In genomic region chrX:54182194-54182863, GRCh38 we compare ENCODE assay signal across 8 cellular contexts. TPM values are rescaled to one million over a fixed set of nuclear protein-coding genes. Genes with fewer than 3 reads are reported as not detected.
DNase-seq lines count a peak whose midpoint lies in the region; ATAC-seq, FAIRE-seq and TF ChIP-seq lines count a peak whose summit lies in the region.

No MANE protein-coding gene starts in this region.

- H3K27ac ChIP-seq in neutrophil: peak overlapping the region; percentile 62
- peak overlapping the region; percentile 84 for H3K27ac ChIP-seq in temporal lobe (ENCODE audit: low read depth, low read length)

- H3K4me1 ChIP-seq in Caco-2 (peaks cover 6% of the 10 kb centered on the region; the same call in 1 of the 2 replicates), neutrophil (ENCODE audit: control insufficient read depth in 1 of 2, insufficient read depth in 1 of 2, low read depth in 1 of 2, low read length in 1 of 2) (peaks cover 0 to 2% of the 10 kb centered on the region in 2 experiments)

- H3K27me3 Mint-ChIP-seq in Caco-2 (ENCODE audit: insufficient read depth, unreplicated experiment): no peaks in the 10 kb centered on the region

- H3K4me3 ChIP-seq in Caco-2 (ENCODE audit: low read depth, low read length): peak overlapping the region; percentile 80
- peak overlapping the region; percentile 57 to 63 for H3K4me3 ChIP-seq in neutrophil (ENCODE audit: low read depth in 1 of 2, low read length in 1 of 2)

- CTCF ChIA-PET in Caco-2 (lab: Charles Lee): no interaction called here

- H3K27me3 ChIP-seq in Caco-2 (replicated peaks; ENCODE audit: control insufficient read depth, insufficient read depth, low read length) (no peaks in the 10 kb centered on the region), neutrophil (no peaks in the 10 kb centered on the region)

- H3K9me3 ChIP-seq in Caco-2 (no peaks in the 10 kb centered on the region), neutrophil (no peaks in the 10 kb centered on the region)

- no peaks in the 10 kb centered on the region for H3K9me3 Mint-ChIP-seq in Caco-2 (ENCODE audit: unreplicated experiment)

- intact Hi-C loops in Caco-2 (cut with micrococcal nuclease; ENCODE audit: unreplicated experiment): loop anchor here (2.0 kb wide), 1 partner anchor 138 kb away; the partner anchor contains the start of gene PHF8

- peaks cover 27% of the 10 kb centered on the region for H3K4me1 Mint-ChIP-seq in Caco-2 (ENCODE audit: low read depth, unreplicated experiment)

- no peak for FAIRE-seq in frontal cortex (lab: Jason Lieb, UNC)

- no peak for TF ChIP-seq CTCF in Caco-2 (IDR thresholded peaks at IDR 0.05; ENCODE audit: insufficient read depth in 1 of 2, low read depth in 1 of 2, low read length in 1 of 2, severe bottlenecking in 1 of 2, unreplicated experiment in 1 of 2)
- no peak for TF ChIP-seq CTCF in neutrophil (IDR thresholded peaks at IDR 0.05)

- H3K4me3 Mint-ChIP-seq in Caco-2 (ENCODE audit: unreplicated experiment): peak overlapping the region; percentile 93

- H3K36me3 Mint-ChIP-seq in Caco-2 (ENCODE audit: insufficient read depth, unreplicated experiment): peaks cover 26% of the 10 kb centered on the region

- DNase-seq in Caco-2 (peak; percentile 37 to 42), HT1080 (ENCODE audit: low read depth) (peak; percentile 44), RPMI7951 (ENCODE audit: low read depth) (peak; percentile 48), frontal cortex (ENCODE audit: low spot score in 2 of 2) (peak; percentile 44 to 62)
- DNase-seq in activated effector memory CD4-positive, alpha-beta T cell treated with Interleukin-2 at 50 U/mL for 16 hours: peak; percentile 57

- H3K36me3 ChIP-seq in Caco-2 (ENCODE audit: control insufficient read depth, insufficient read depth, low read length) (no peaks in the 10 kb centered on the region), neutrophil (no peaks in the 10 kb centered on the region)

- H3K27ac Mint-ChIP-seq in Caco-2 (ENCODE audit: unreplicated experiment): peak overlapping the region; percentile 62

- POLR2A ChIA-PET in Caco-2 (lab: Charles Lee): no interaction called here

- peak; percentile 70 for ATAC-seq in GM19467 (IDR thresholded peaks at IDR 0.05; ENCODE audit: unreplicated experiment)

- no TSS peak for BruUV-seq in Caco-2 (replicated peaks; lab: Mats Ljungman, UMichigan)

RNA-seq across cellular contexts. Expression of gene FAM120C, which starts 0.7 kb away (rescaled TPM):
- total RNA-seq in Caco-2 (2022) (6.6 and 7.0 TPM in 2 replicates), frontal cortex (5.7 TPM), temporal lobe (9.6 TPM)
- total RNA-seq in HT1080 (2014; rRNA removed; shearing (Covaris generic)): 5.9 and 10.0 TPM in 2 replicates
- 7.0 and 7.4 TPM in 2 replicates for polyA plus RNA-seq in HT1080 (2015; cell fraction: cytosol; rRNA removed)
- 5.9 and 9.7 TPM in 2 replicates for polyA plus RNA-seq in HT1080 (2015; cell fraction: nucleus; rRNA removed)
- 5.9 and 7.7 TPM in 2 replicates for total RNA-seq in RPMI7951 (2014; rRNA removed; shearing (Covaris generic))

Comparison
In these comparisons a context has a peak if more than half of its experiments do, and no peak if none do; other contexts are left out.
1. Peak in every context shown above with its lines: DNase-seq, ATAC-seq, H3K4me3 ChIP-seq and H3K27ac ChIP-seq.